ENCODE assay signal across 8 cellular contexts in genomic region chr1:145538118-145538882, GRCh38.
DNase-seq lines count a peak whose midpoint lies in the region; ATAC-seq and TF ChIP-seq lines count a peak whose summit lies in the region.
"Not testable (repeated sequence)": the region's sequence is repeated elsewhere in the genome, so short reads cannot be mapped to it uniquely, and the experiment has no call there.

No MANE protein-coding gene starts in this region.

- DNase-seq in AG10803 (ENCODE audit: low read depth) (peak; percentile 80), mammary epithelial cell (peak; percentile 42), fibroblast of the aortic adventitia (ENCODE audit: low read depth) (peak; percentile 92), left cardiac atrium (peak; percentile 28)
- not testable (repeated sequence) for DNase-seq in RWPE2 (ENCODE audit: low spot score); right lobe of liver; smooth muscle cell (lab: John Stamatoyannopoulos, UW; ENCODE audit: unreplicated experiment)

- not testable (repeated sequence) for H3F3A ChIP-seq in smooth muscle cell (ENCODE audit: low read depth)

- POLR2A ChIA-PET in HEK293 (lab: Yijun Ruan, JAX), result not testable (repeated sequence)

- dilution Hi-C loops in mammary epithelial cell (cut with HindIII; ENCODE audit: low sequenced_read_pairs), result not testable (repeated sequence)

- not testable (repeated sequence) for H3K9ac ChIP-seq in mammary epithelial cell (ENCODE audit: insufficient read depth, low read length); smooth muscle cell (ENCODE audit: low read depth)

- not testable (repeated sequence) for H3K79me2 ChIP-seq in mammary epithelial cell (ENCODE audit: insufficient read depth, low read length); smooth muscle cell (ENCODE audit: low read depth)

- intact Hi-C loops in mammary epithelial cell (cut with micrococcal nuclease); left cardiac atrium (cut with DNase I); right lobe of liver (cut with DNase I): not testable (repeated sequence)

- not testable (repeated sequence) for TF ChIP-seq POLR2A in right lobe of liver (IDR thresholded peaks at IDR 0.05)

- not testable (repeated sequence) for TF ChIP-seq CTCF in AG10803 (conservative IDR thresholded peaks at IDR 0.05; ENCODE audit: low read length); HEK293 (tag by site-specific recombination; IDR thresholded peaks at IDR 0.05); RWPE2 (IDR thresholded peaks at IDR 0.05; ENCODE audit: poor library complexity, severe bottlenecking); mammary epithelial cell (conservative IDR thresholded peaks at IDR 0.05 in 1 of 2, IDR thresholded peaks at IDR 0.05 in 1 of 2; ENCODE audit: extremely low read depth in 1 of 2, insufficient read depth in 1 of 2, low read depth in 1 of 2, low read length in 2 of 2); fibroblast of the aortic adventitia (IDR thresholded peaks at IDR 0.05; ENCODE audit: insufficient read depth, low read length); right lobe of liver (IDR thresholded peaks at IDR 0.05); smooth muscle cell (IDR thresholded peaks at IDR 0.05; ENCODE audit: borderline replicate concordance, insufficient read depth, poor library complexity, severe bottlenecking)

- not testable (repeated sequence) for H3K4me2 ChIP-seq in mammary epithelial cell (ENCODE audit: insufficient read depth, low read depth, low read length)
- peak overlapping the region; percentile 63 for H3K4me2 ChIP-seq in smooth muscle cell

- 85% methylated on average over 2 of the region's 3 CpGs for WGBS in mammary epithelial cell (ENCODE audit: low coverage, missing lambda C conversion rate)
- WGBS in right lobe of liver (ENCODE audit: insufficient coverage, low coverage, low lambda C conversion rate, missing lambda C conversion rate), result 40% methylated on average over 3 of the region's 3 CpGs
- WGBS in smooth muscle cell (ENCODE audit: low lambda C conversion rate), result 24% methylated on average over 3 of the region's 3 CpGs

- not testable (repeated sequence) for BruUV-seq in mammary epithelial cell (replicated peaks; lab: Mats Ljungman, UMichigan)

- H3K4me3 ChIP-seq in AG10803 (ENCODE audit: low read length); HEK293 (ENCODE audit: low read depth, low read length); RWPE2 (ENCODE audit: severe bottlenecking); mammary epithelial cell (replicated peaks in 1 of 3; ENCODE audit: insufficient read depth in 1 of 3, low read depth in 2 of 3, low read length in 3 of 3); fibroblast of the aortic adventitia (ENCODE audit: low read depth, low read length); right lobe of liver; smooth muscle cell: not testable (repeated sequence)

- H4K20me1 ChIP-seq in mammary epithelial cell (ENCODE audit: insufficient read depth, low read length); smooth muscle cell (ENCODE audit: low read depth): not testable (repeated sequence)

- not testable (repeated sequence) for H2AFZ ChIP-seq in mammary epithelial cell (ENCODE audit: low read depth, low read length); smooth muscle cell (ENCODE audit: low read depth)

- H3K4me1 ChIP-seq in HEK293 (ENCODE audit: control insufficient read depth, insufficient read depth, low read length); RWPE2 (ENCODE audit: insufficient read depth, poor library complexity, severe bottlenecking); mammary epithelial cell (ENCODE audit: insufficient read depth, low read length); right lobe of liver; smooth muscle cell (ENCODE audit: low read depth): not testable (repeated sequence)

- not testable (repeated sequence) for H3K27ac ChIP-seq in HEK293 (ENCODE audit: extremely low read depth, low read depth, low read length); RWPE2 (ENCODE audit: poor library complexity, severe bottlenecking); mammary epithelial cell (ENCODE audit: insufficient read depth, low read depth, low read length); right lobe of liver
- peak overlapping the region; percentile 48 for H3K27ac ChIP-seq in smooth muscle cell (ENCODE audit: low read depth)

- CTCF ChIA-PET in HEK293 (lab: Yijun Ruan, JAX); mammary epithelial cell (lab: Charles Lee; ENCODE audit: low non-redundant PET): not testable (repeated sequence)

- ATAC-seq in RWPE2 (ENCODE audit: low read depth), result peak; percentile 6; the same call in 1 of the 3 replicates
- ATAC-seq in left cardiac atrium, result peak; percentile 75 to 77
- peak in 3 of 4 donors; percentile 33 to 63 (median 45) for ATAC-seq in right lobe of liver

- not testable (repeated sequence) for H3K36me3 ChIP-seq in HEK293 (ENCODE audit: control insufficient read depth in 2 of 2, insufficient read depth in 1 of 2, low read length in 2 of 2); RWPE2 (ENCODE audit: low read depth); mammary epithelial cell (ENCODE audit: insufficient read depth, low read length); right lobe of liver; smooth muscle cell (ENCODE audit: low read depth)

- H3K27me3 ChIP-seq in RWPE2 (ENCODE audit: insufficient read depth, poor library complexity, severe bottlenecking); mammary epithelial cell (ENCODE audit: insufficient read depth, low read length); right lobe of liver; smooth muscle cell (ENCODE audit: low read depth): not testable (repeated sequence)

- not testable (repeated sequence) for H3K9me3 ChIP-seq in HEK293 (ENCODE audit: control insufficient read depth, insufficient read depth, low read depth, low read length); RWPE2 (ENCODE audit: severe bottlenecking); mammary epithelial cell (replicated peaks; ENCODE audit: insufficient read depth, low read length); right lobe of liver; smooth muscle cell (replicated peaks; ENCODE audit: low read depth)

- in situ Hi-C loops in mammary epithelial cell (cut with MboI; ENCODE audit: low sequenced_read_pairs in 2 of 2), result not testable (repeated sequence)

TF ChIP-seq in HEK293, 187 proteins besides CTCF, POLR2A, EP300 and RAD21:
- TF ChIP-seq ATF2 (tag by site-specific recombination; IDR thresholded peaks at IDR 0.05; ENCODE audit: low read depth) (0 out of 2 replicates have a peak, but pooled peaks have one; percentile 26), ZNF629 (tag by site-specific recombination; IDR thresholded peaks at IDR 0.05) (0 out of 2 replicates have a peak, but pooled peaks have one; percentile 18)

Comparison
In these comparisons a context has a peak if more than half of its experiments do, and no peak if none do; other contexts are left out.
1. ATAC-seq: peak in every context shown above with its lines; median percentile 76 in left cardiac atrium; 45 in right lobe of liver; 6 in RWPE2.